26 cellular contexts compared by ENCODE assay signal in the genomic region with DNA sequence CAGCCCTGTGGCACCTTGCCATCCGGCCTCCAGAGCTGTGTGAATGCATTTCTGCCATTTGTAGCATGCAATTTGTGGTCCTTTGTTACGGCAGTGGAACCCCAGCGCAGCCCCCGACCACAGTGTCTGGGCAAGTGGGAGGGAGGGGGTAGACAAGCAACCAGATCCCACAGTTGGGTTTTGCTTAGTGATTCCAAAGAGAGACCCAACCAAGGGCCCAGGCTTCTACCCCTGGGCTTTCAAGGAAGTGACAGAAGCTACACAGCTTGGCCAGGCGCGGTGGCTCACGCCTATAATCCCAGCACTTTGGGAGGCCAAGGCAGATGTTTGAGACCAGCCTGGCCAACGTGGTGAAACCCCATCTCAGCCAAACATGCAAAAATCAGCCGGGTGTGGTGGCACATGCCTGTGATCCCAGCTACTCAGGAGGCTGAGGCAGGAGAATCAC. TPM values are rescaled to one million over a fixed set of nuclear protein-coding genes. Genes with fewer than 3 reads are reported as not detected.
A peak's percentile ranks its signal among the peaks of the same experiment; 100 is the strongest.
DNase-seq lines count a peak whose midpoint lies in the region; ATAC-seq and TF ChIP-seq lines count a peak whose summit lies in the region.
"Had no signal": no experiment of that assay in that cellular context is flagged by ENCODE, and none has a peak within 500 bp of the region (broad histone marks: within the 10 kb centered on the region; RNA-seq: fewer than 3 reads in every experiment).

No MANE protein-coding gene starts in this region.

- ATAC-seq in Right ventricle myocardium superior (ENCODE audit: poor library complexity) (no peak), RWPE2 (ENCODE audit: low read depth) (no peak)
- no peak for ATAC-seq in activated T-cell treated with anti-CD3 and anti-CD28 coated beads, Interleukin-2, amount 50 U/mL, for 4 hours
- ATAC-seq: gastrocnemius medialis; K562; right lobe of liver; stimulated activated naive CD8-positive, alpha-beta T cell treated with anti-CD3 and anti-CD28 coated beads, Interleukin-15, amount 100 ng/mL, for 72 hours had no signal

- H3K9me3 ChIP-seq in RWPE2 (ENCODE audit: severe bottlenecking) (no peaks in the 10 kb centered on the region), tibial artery (no peaks in the 10 kb centered on the region)
- H3K9me3 ChIP-seq: gastrocnemius medialis, right lobe of liver, thyroid gland had no signal

- no peaks in the 10 kb centered on the region for H3K9me3 Mint-ChIP-seq in activated T-cell treated with anti-CD3 and anti-CD28 coated beads, Interleukin-2, amount 50 U/mL, for 4 hours
- H3K9me3 Mint-ChIP-seq: activated CD4-positive, alpha-beta memory T cell treated with anti-CD3 and anti-CD28 coated beads, Interleukin-2, amount 10 ng/mL, durations not matched to agents 7 days and 5 days; neural progenitor cell; stimulated activated naive CD8-positive, alpha-beta T cell treated with anti-CD3 and anti-CD28 coated beads, Interleukin-15, amount 100 ng/mL, for 72 hours had no signal

- TF ChIP-seq CTCF in RWPE2 (IDR thresholded peaks at IDR 0.05; ENCODE audit: poor library complexity, severe bottlenecking) = no peak
- no peak for TF ChIP-seq CTCF in tibial artery (IDR thresholded peaks at IDR 0.05)

- no peak overlapping the region for H3K4me3 ChIP-seq in RWPE2 (ENCODE audit: severe bottlenecking)
- H3K4me3 ChIP-seq in tibial artery = no peak overlapping the region
- H3K4me3 ChIP-seq: gastrocnemius medialis, HAP-1, hepatocyte, K562, neural progenitor cell, right lobe of liver, thyroid gland had no signal

- H3K27me3 ChIP-seq in RWPE2 (ENCODE audit: insufficient read depth, poor library complexity, severe bottlenecking) (no peaks in the 10 kb centered on the region), tibial artery (no peaks in the 10 kb centered on the region)
- H3K27me3 ChIP-seq: gastrocnemius medialis, hepatocyte, neural progenitor cell, right lobe of liver, thyroid gland had no signal

- intact Hi-C loops in cardiac septum (cut with DNase I) = no loop called here
- intact Hi-C loops in Right ventricle myocardium superior (cut with DNase I) = no loop called here
- intact Hi-C loops in tibial artery (cut with DNase I; ENCODE audit: low total_unique reads) = no loop called here

- H3K36me3 Mint-ChIP-seq in activated T-cell treated with anti-CD3 and anti-CD28 coated beads, Interleukin-2, amount 50 U/mL, for 4 hours (ENCODE audit: insufficient read depth) = peaks cover 4% of the 10 kb centered on the region

- no peak overlapping the region for H3K27ac ChIP-seq in RWPE2 (ENCODE audit: poor library complexity, severe bottlenecking)
- no peak overlapping the region for H3K27ac ChIP-seq in tibial artery
- H3K27ac ChIP-seq: gastrocnemius medialis, hepatocyte, neural progenitor cell, right lobe of liver, thyroid gland had no signal

- H3K36me3 ChIP-seq in RWPE2 (ENCODE audit: low read depth) (no peaks in the 10 kb centered on the region), tibial artery (no peaks in the 10 kb centered on the region)
- H3K36me3 ChIP-seq: gastrocnemius medialis, neural progenitor cell, right lobe of liver, thyroid gland had no signal

- no peak overlapping the region for H3K4me3 Mint-ChIP-seq in activated T-cell treated with anti-CD3 and anti-CD28 coated beads, Interleukin-2, amount 50 U/mL, for 4 hours
- H3K4me3 Mint-ChIP-seq: activated CD4-positive, alpha-beta memory T cell treated with anti-CD3 and anti-CD28 coated beads, Interleukin-2, amount 10 ng/mL, durations not matched to agents 7 days and 5 days; stimulated activated naive CD8-positive, alpha-beta T cell treated with anti-CD3 and anti-CD28 coated beads, Interleukin-15, amount 100 ng/mL, for 72 hours had no signal

- H3K4me1 ChIP-seq in RWPE2 (ENCODE audit: insufficient read depth, poor library complexity, severe bottlenecking) (no peaks in the 10 kb centered on the region), tibial artery (peaks cover 0 to 34% (median 17%) of the 10 kb centered on the region in 4 donors)

- peak; percentile 55 for DNase-seq in cardiac septum (ENCODE audit: low spot score)
- no peak for DNase-seq in Right ventricle myocardium superior
- peak; percentile 57 for DNase-seq in RWPE2 (ENCODE audit: low spot score)
- DNase-seq in mesenteric fat pad (ENCODE audit: low spot score) = peak; percentile 71
- DNase-seq in tibial artery = peak; percentile 15 to 55
- no peak for DNase-seq in NCI-H524 treated with DMSO at 0.1 percent for 48 hours (lab: John Stamatoyannopoulos, UW)
- DNase-seq in activated T-cell treated with anti-CD3 and anti-CD28 coated beads, Interleukin-2, amount 50 U/mL, for 4 hours = no peak
- DNase-seq: activated CD4-positive, CD25-positive, alpha-beta regulatory T cell treated with anti-CD3 and anti-CD28 coated beads, Interleukin-2, amount 50 U/mL, for 72 hours; activated T-cell treated with anti-CD3 and anti-CD28 coated beads for 4 hours; cerebellar nuclear complex; gastrocnemius medialis; NCI-H1105 treated with DMSO at 0.1 percent for 48 hours; NCI-H1930; NCI-H526; NK-92 treated with Interleukin-12 subunit alpha and Interleukin-12 subunit beta, amount 100 ng/mL, for 24 hours; SHP77 treated with DMSO at 0.1 percent for 48 hours; stimulated activated CD4-positive, alpha-beta T cell treated with anti-CD3 and anti-CD28 coated beads, Interleukin-12 subunit alpha, Interleukin-12 subunit beta, amount 100 ng/mL, for 4 hours; stimulated activated CD4-positive, alpha-beta T cell treated with anti-CD3 and anti-CD28 coated beads, Interleukin-2, amount 100 ng/mL, for 48 hours; stimulated activated naive CD8-positive, alpha-beta T cell treated with anti-CD3 and anti-CD28 coated beads, Interleukin-15, amount 100 ng/mL, for 72 hours; thyroid gland had no signal

- H3K27me3 Mint-ChIP-seq in activated T-cell treated with anti-CD3 and anti-CD28 coated beads, Interleukin-2, amount 50 U/mL, for 4 hours (ENCODE audit: low read depth) = no peaks in the 10 kb centered on the region
- H3K27me3 Mint-ChIP-seq: stimulated activated naive CD8-positive, alpha-beta T cell treated with anti-CD3 and anti-CD28 coated beads, Interleukin-15, amount 100 ng/mL, for 72 hours had no signal

- H3K4me1 Mint-ChIP-seq in activated T-cell treated with anti-CD3 and anti-CD28 coated beads, Interleukin-2, amount 50 U/mL, for 4 hours (ENCODE audit: low read depth) = peaks cover 12% of the 10 kb centered on the region

RNA-seq across cellular contexts. Expression of gene ZBTB42, which starts 17.8 kb away (rescaled TPM):
- total RNA-seq in cardiac septum (8.6 TPM), Right ventricle myocardium superior (5.0 TPM), mesenteric fat pad (5.9 TPM)
- 1 to 10 TPM; 3.6 to 4.1 (median 4.0) TPM for total RNA-seq in activated T-cell treated with anti-CD3 and anti-CD28 coated beads, Interleukin-2, amount 50 U/mL, for 4 hours

RNA-seq across cellular contexts. Expression of gene AKT1, which starts 23.2 kb away (rescaled TPM):
- 172 TPM for total RNA-seq in cardiac septum
- 120 TPM for total RNA-seq in Right ventricle myocardium superior
- total RNA-seq in mesenteric fat pad = 170 TPM
- 100 to 1,000 TPM; 107 to 124 (median 116) TPM for total RNA-seq in activated T-cell treated with anti-CD3 and anti-CD28 coated beads, Interleukin-2, amount 50 U/mL, for 4 hours

RNA-seq across cellular contexts. Expression of gene CEP170B, which starts 46.3 kb away (rescaled TPM):
- total RNA-seq in cardiac septum = 19.2 TPM
- 9.5 TPM for total RNA-seq in Right ventricle myocardium superior
- 38.3 TPM for total RNA-seq in mesenteric fat pad
- 10 to 100 TPM in 1 of 3 donors, 1 to 10 TPM in 2; 6.9 to 11.1 (median 7.5) TPM for total RNA-seq in activated T-cell treated with anti-CD3 and anti-CD28 coated beads, Interleukin-2, amount 50 U/mL, for 4 hours

Comparison
In these comparisons a context has a peak if more than half of its experiments do, and no peak if none do; other contexts are left out.
1. DNase-seq: peak in cardiac septum (single experiment), RWPE2 (single experiment), mesenteric fat pad (single experiment) and tibial artery (2 of 2); none in Right ventricle myocardium superior (single experiment), NCI-H524 treated with DMSO at 0.1 percent for 48 hours (single experiment) and activated T-cell treated with anti-CD3 and anti-CD28 coated beads, Interleukin-2, amount 50 U/mL, for 4 hours (single experiment).